ENCODE assay signal across 19 cellular contexts in the genomic region with DNA sequence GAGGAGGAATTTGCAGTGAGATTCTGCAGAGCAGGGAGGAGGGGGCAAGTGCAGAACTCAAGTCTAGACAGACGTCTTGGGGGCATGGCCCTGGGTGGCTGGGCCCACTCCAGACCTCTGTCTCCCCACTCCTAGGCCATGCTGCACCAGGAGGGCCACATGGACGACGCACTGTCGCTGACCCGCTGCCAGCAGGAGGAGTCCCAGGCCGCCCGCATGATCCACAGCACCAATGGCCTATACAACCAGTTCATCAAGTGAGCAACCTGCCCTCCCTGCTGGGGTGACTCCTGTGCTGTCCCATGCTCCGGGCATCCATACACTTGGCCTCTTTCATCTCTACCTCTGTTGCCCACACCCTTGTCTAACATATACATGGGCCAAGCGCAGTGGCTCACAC. TPM values are rescaled to one million over a fixed set of nuclear protein-coding genes. Genes with fewer than 3 reads are reported as not detected.
DNase-seq lines count a peak whose midpoint lies in the region; ATAC-seq, FAIRE-seq and TF ChIP-seq lines count a peak whose summit lies in the region.
"Had no signal": no experiment of that assay in that cellular context is flagged by ENCODE, and none has a peak within 500 bp of the region (broad histone marks: within the 10 kb centered on the region; RNA-seq: fewer than 3 reads in every experiment).

No MANE protein-coding gene starts in this region.

- H3K27me3 Mint-ChIP-seq in WTC11 (ENCODE audit: low read depth), result no peaks in the 10 kb centered on the region; the same call in 1 of the 2 replicates
- H3K27me3 Mint-ChIP-seq in CD8-positive, alpha-beta memory T cell, result peaks cover 3 to 13% of the 10 kb centered on the region in 2 donors

- H3K9me3 ChIP-seq in A549 (no peaks in the 10 kb centered on the region), osteoblast (ENCODE audit: low read depth, low read length) (no peaks in the 10 kb centered on the region)
- H3K9me3 ChIP-seq in CD8-positive, alpha-beta memory T cell (ENCODE audit: low read length), result no peaks in the 10 kb centered on the region
- H3K9me3 ChIP-seq: BLaER1 had no signal

- DNase-seq in DMS53 (lab: John Stamatoyannopoulos, UW), result peak; percentile 34
- DNase-seq in DMS53 treated with DMSO at 0.1 percent for 48 hours (lab: John Stamatoyannopoulos, UW; ENCODE audit: unreplicated experiment), result no peak
- no peak for DNase-seq in A549 (ENCODE audit: low read depth in 1 of 2, low spot score in 1 of 2)
- DNase-seq in WTC11 (ENCODE audit: low spot score), result no peak
- DNase-seq in osteoblast (ENCODE audit: insufficient read length, low spot score, missing footprints), result peak; percentile 36
- DNase-seq in CD8-positive, alpha-beta memory T cell, result no peak
- no peak for DNase-seq in NCI-H128 (lab: John Stamatoyannopoulos, UW; ENCODE audit: unreplicated experiment)
- DNase-seq: Calu3; CD4-positive, alpha-beta memory T cell; GOT3; H9 had no signal

- H3K9me3 Mint-ChIP-seq in WTC11, result peaks cover 5% of the 10 kb centered on the region
- no peaks in the 10 kb centered on the region for H3K9me3 Mint-ChIP-seq in CD8-positive, alpha-beta memory T cell
- H3K9me3 Mint-ChIP-seq: H9 had no signal

- H3K4me3 ChIP-seq in A549 (no peak overlapping the region), osteoblast (ENCODE audit: insufficient read depth, low read length) (no peak overlapping the region)
- H3K4me3 ChIP-seq in CD8-positive, alpha-beta memory T cell (ENCODE audit: low read length), result no peak overlapping the region
- H3K4me3 ChIP-seq: BLaER1 had no signal

- H3K27me3 ChIP-seq in osteoblast (ENCODE audit: insufficient read depth, low read length), result no peaks in the 10 kb centered on the region
- no peaks in the 10 kb centered on the region for H3K27me3 ChIP-seq in CD8-positive, alpha-beta memory T cell (ENCODE audit: insufficient read depth, low read length, poor library complexity, severe bottlenecking)
- H3K27me3 ChIP-seq: BLaER1 had no signal

- 57% methylated on average over 9 of the region's 9 CpGs for WGBS in A549 (ENCODE audit: missing lambda C conversion rate)

- CTCF ChIA-PET in A549 (lab: Yijun Ruan, JAX), result interaction anchor here (0.6 to 5.2 kb wide), 2 partner anchors 48 to 622 kb away, joined by 3 to 22 read pairs; partner anchors contain the start of gene FAM98C
- CTCF ChIA-PET in WTC11 (lab: Charles Lee), result interaction anchor here (5.3 kb wide), 1 partner anchor 49 kb away, joined by 64 read pairs; the partner anchor contains the start of gene FAM98C
- CTCF ChIA-PET in CD8-positive, alpha-beta memory T cell (lab: Charles Lee), result no interaction called here

- POLR2A ChIA-PET in A549 (lab: Yijun Ruan, JAX), result interaction anchor here (0.6 kb wide), 1 partner anchor 571 kb away, joined by 4 read pairs; no protein-coding TSS in a partner anchor
- POLR2A ChIA-PET in WTC11 (lab: Charles Lee), result no interaction called here
- POLR2A ChIA-PET in CD8-positive, alpha-beta memory T cell (lab: Charles Lee), result interaction anchor here (0.6 kb wide), 1 partner anchor 400 kb away, joined by 3 read pairs; no protein-coding TSS in a partner anchor

- H3K27ac ChIP-seq in A549 (no peak overlapping the region), osteoblast (ENCODE audit: low read depth, low read length) (no peak overlapping the region)
- H3K27ac ChIP-seq in CD8-positive, alpha-beta memory T cell (ENCODE audit: low read depth, low read length), result no peak overlapping the region
- H3K27ac ChIP-seq: 22Rv1, BLaER1 had no signal

- no peaks in the 10 kb centered on the region for H3K4me1 ChIP-seq in A549
- no peaks in the 10 kb centered on the region for H3K4me1 ChIP-seq in osteoblast (ENCODE audit: insufficient read depth, low read length)
- H3K4me1 ChIP-seq in CD8-positive, alpha-beta memory T cell (ENCODE audit: insufficient read depth, low read length), result no peaks in the 10 kb centered on the region
- H3K4me1 ChIP-seq: BLaER1 had no signal

- no peak for TF ChIP-seq EP300 in A549 (IDR thresholded peaks at IDR 0.05)

- no peaks in the 10 kb centered on the region for H3K36me3 ChIP-seq in osteoblast (ENCODE audit: insufficient read depth, low read length)
- H3K36me3 ChIP-seq in CD8-positive, alpha-beta memory T cell (ENCODE audit: insufficient read depth, low read length), result no peaks in the 10 kb centered on the region
- H3K36me3 ChIP-seq: BLaER1 had no signal

- no peaks in the 10 kb centered on the region for H4K20me1 ChIP-seq in osteoblast (ENCODE audit: insufficient read depth, low read length)
- H4K20me1 ChIP-seq: BLaER1 had no signal

- ATAC-seq in A549 (peak; percentile 42 to 43; a peak in 4 of 6 replicates), WTC11 (no peak), GM18909 (IDR thresholded peaks at IDR 0.05; ENCODE audit: poor library complexity, unreplicated experiment) (no peak)

- FAIRE-seq in A549 (lab: Jason Lieb, UNC), result no peak
- FAIRE-seq: G401.6, GM12891 had no signal

- no peak overlapping the region for H3K4me3 Mint-ChIP-seq in WTC11
- H3K4me3 Mint-ChIP-seq in CD8-positive, alpha-beta memory T cell, result no peak overlapping the region
- H3K4me3 Mint-ChIP-seq: CD14-positive monocyte; CD4-positive, alpha-beta memory T cell had no signal

- TF ChIP-seq CTCF in A549 (IDR thresholded peaks at IDR 0.05) (no peak), WTC11 (IDR thresholded peaks at IDR 0.05) (no peak), osteoblast (IDR thresholded peaks at IDR 0.05; ENCODE audit: extremely low read depth, low read depth, low read length) (no peak)

- no peaks in the 10 kb centered on the region for H3K79me2 ChIP-seq in osteoblast (ENCODE audit: insufficient read depth, low read length)

- no peak for TF ChIP-seq RAD21 in A549 (conservative IDR thresholded peaks at IDR 0.05 in 1 of 2, IDR thresholded peaks at IDR 0.05 in 1 of 2)

- no peak overlapping the region for H2AFZ ChIP-seq in osteoblast (ENCODE audit: low read length)

- no peak overlapping the region for H3K27ac Mint-ChIP-seq in WTC11
- H3K27ac Mint-ChIP-seq in CD8-positive, alpha-beta memory T cell, result peak overlapping the region in 1 of 8 donors; percentile 21
- H3K27ac Mint-ChIP-seq: CD4-positive, alpha-beta memory T cell had no signal

- H3K4me1 Mint-ChIP-seq in WTC11, result peaks cover 9% of the 10 kb centered on the region
- H3K4me1 Mint-ChIP-seq in CD8-positive, alpha-beta memory T cell, result no peaks in the 10 kb centered on the region
- H3K4me1 Mint-ChIP-seq: CD14-positive monocyte; CD4-positive, alpha-beta memory T cell had no signal

- H3K4me2 ChIP-seq in A549 (no peak overlapping the region), osteoblast (ENCODE audit: insufficient read depth, low read length) (no peak overlapping the region)
- H3K4me2 ChIP-seq: BLaER1 had no signal

- H3K36me3 Mint-ChIP-seq in WTC11, result peaks cover 52% of the 10 kb centered on the region
- peaks cover 0 to 3% (median 0%) of the 10 kb centered on the region in 3 donors for H3K36me3 Mint-ChIP-seq in CD8-positive, alpha-beta memory T cell
- H3K36me3 Mint-ChIP-seq: CD14-positive monocyte; CD4-positive, alpha-beta memory T cell had no signal

- TF ChIP-seq POLR2A in A549 (IDR thresholded peaks at IDR 0.05; ENCODE audit: low read length), result no peak

TF ChIP-seq in A549, 52 proteins besides CTCF, POLR2A, EP300 and RAD21 (continues in another document):
- no peak for TF ChIP-seq KDM5A (IDR thresholded peaks at IDR 0.05)

TF ChIP-seq in WTC11, 78 proteins besides CTCF, POLR2A, EP300 and RAD21:
- TF ChIP-seq, protein P1, sequence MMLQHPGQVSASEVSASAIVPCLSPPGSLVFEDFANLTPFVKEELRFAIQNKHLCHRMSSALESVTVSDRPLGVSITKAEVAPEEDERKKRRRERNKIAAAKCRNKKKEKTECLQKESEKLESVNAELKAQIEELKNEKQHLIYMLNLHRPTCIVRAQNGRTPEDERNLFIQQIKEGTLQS (CRISPR knock-in tag; conservative IDR thresholded peaks at IDR 0.05), result no peak
- peak; percentile 76 for TF ChIP-seq ZNF121 (CRISPR knock-in tag; IDR thresholded peaks at IDR 0.05)

RNA-seq across cellular contexts. Expression of gene RYR1, which starts 18.1 kb away (rescaled TPM):
- polyA plus RNA-seq in A549 (2011; rRNA removed), result 0.87 and 1.4 TPM in 2 replicates
- 1.2 and 1.7 TPM in 2 replicates for polyA plus RNA-seq in A549 (2012; cell fraction: cytosol; rRNA removed)
- polyA plus RNA-seq in A549 (2012; cell fraction: nucleus; rRNA removed), result 0.38 and 1.1 TPM in 2 replicates
- 3.1 to 4.5 TPM (median 3.7 TPM) in 3 replicates for polyA plus RNA-seq in A549 (2017; fragmentation: RNase III; extraction: RNeasy Plus Mini Kit Qiagen cat#74134 plus additional on column Dnase treatment)
- 1.2 and 1.5 TPM in 2 replicates for polyA minus RNA-seq in A549 (2011; rRNA and poly(A)+ RNA removed)
- total RNA-seq in WTC11 (2021), result 19.8 to 24.2 TPM (median 21.1 TPM) in 3 replicates
- under 0.01 TPM in 2 replicates for total RNA-seq in osteoblast
- 1 to 10 TPM; 1.4 to 3.3 TPM for total RNA-seq in CD8-positive, alpha-beta memory T cell
- 0.71 TPM for polyA plus RNA-seq in CD8-positive, alpha-beta memory T cell
- polyA plus RNA-seq: AG04450 had no signal

RNA-seq across cellular contexts. Expression of gene RASGRP4, which starts 25.6 kb away (rescaled TPM):
- polyA plus RNA-seq in A549 (2011; rRNA removed) (0.13 and 0.22 TPM in 2 replicates), A549 (2017; fragmentation: RNase III; extraction: RNeasy Plus Mini Kit Qiagen cat#74134 plus additional on column Dnase treatment) (0.09 to 0.30 TPM (median 0.18 TPM) in 3 replicates)
- polyA plus RNA-seq in A549 (2012; cell fraction: cytosol; rRNA removed), result 0.13 and 0.18 TPM in 2 replicates
- polyA plus RNA-seq in A549 (2012; cell fraction: nucleus; rRNA removed), result 0.04 and 0.10 TPM in 2 replicates
- 0.12 TPM in 1 of 2 replicates, not detected in the other for polyA minus RNA-seq in A549 (2011; rRNA and poly(A)+ RNA removed)
- total RNA-seq in WTC11 (2021) (2.5 to 4.1 TPM (median 3.4 TPM) in 3 replicates), osteoblast (not detected in 2 replicates)
- 1 to 10 TPM; 1.8 to 2.0 TPM for total RNA-seq in CD8-positive, alpha-beta memory T cell
- not detected for polyA plus RNA-seq in CD8-positive, alpha-beta memory T cell
- total RNA-seq: A673, Calu3 had no signal
- polyA plus RNA-seq: AG04450 had no signal

RNA-seq across cellular contexts. Expression of gene FAM98C, which starts 48.7 kb away (rescaled TPM):
- polyA plus RNA-seq in A549 (2011; rRNA removed), result 12.8 and 13.8 TPM in 2 replicates
- polyA plus RNA-seq in A549 (2012; cell fraction: cytosol; rRNA removed), result 36.5 and 42.2 TPM in 2 replicates
- 70.9 and 89.2 TPM in 2 replicates for polyA plus RNA-seq in A549 (2012; cell fraction: nucleus; rRNA removed)
- polyA plus RNA-seq in A549 (2017; fragmentation: RNase III; extraction: RNeasy Plus Mini Kit Qiagen cat#74134 plus additional on column Dnase treatment), result 19.5 to 20.4 TPM (median 20.1 TPM) in 3 replicates
- 7.9 and 13.8 TPM in 2 replicates for polyA minus RNA-seq in A549 (2011; rRNA and poly(A)+ RNA removed)
- total RNA-seq in WTC11 (2021), result 9.7 to 12.2 TPM (median 10.2 TPM) in 3 replicates
- 12.1 and 14.1 TPM in 2 replicates for total RNA-seq in osteoblast
- total RNA-seq in CD8-positive, alpha-beta memory T cell, result 10 to 100 TPM; 17.8 to 25.2 TPM
- 16.8 TPM for polyA plus RNA-seq in CD8-positive, alpha-beta memory T cell

Comparison
In these comparisons a context has a peak if more than half of its experiments do, and no peak if none do; other contexts are left out.
1. DNase-seq: peak in DMS53 (single experiment) and osteoblast (single experiment); none in DMS53 treated with DMSO at 0.1 percent for 48 hours (single experiment), A549 (0 of 2), WTC11 (single experiment), CD8-positive, alpha-beta memory T cell (0 of 5) and NCI-H128 (single experiment).
2. ATAC-seq: peak in A549 (2 of 2); none in WTC11 (single experiment) and GM18909 (single experiment).